8 cellular contexts compared by ENCODE assay signal in genomic region chr1:61050541-61051454, GRCh38. TPM values are rescaled to one million over a fixed set of nuclear protein-coding genes. Genes with fewer than 3 reads are reported as not detected.
DNase-seq lines count a peak whose midpoint lies in the region; ATAC-seq and TF ChIP-seq lines count a peak whose summit lies in the region.

No MANE protein-coding gene starts in this region.

- H3K27me3 ChIP-seq in iPS-20b (ENCODE audit: insufficient read depth, low read length) = peaks cover 56% of the 10 kb centered on the region
- no peaks in the 10 kb centered on the region for H3K27me3 ChIP-seq in gastrocnemius medialis

- peak overlapping the region; percentile 87 to 98 (median 90) for H3K4me3 Mint-ChIP-seq in brain

- peak overlapping the region; percentile 77 to 97 (median 92) for H3K27ac Mint-ChIP-seq in brain

- in situ Hi-C loops in gastrocnemius medialis (cut with MboI; ENCODE audit: low sequenced_read_pairs in 4 of 4) = loop anchor here (5.0 to 25.0 kb wide), 5 partner anchors 187 to 294 kb away; no protein-coding TSS in a partner anchor

- peaks cover 46% of the 10 kb centered on the region for H3K27me3 Mint-ChIP-seq in brain

- TF ChIP-seq POLR2A in gastrocnemius medialis (IDR thresholded peaks at IDR 0.05) = peak; percentile 3 to 63

- no peaks in the 10 kb centered on the region for H3K36me3 Mint-ChIP-seq in brain

- no peaks in the 10 kb centered on the region for H3K9me3 Mint-ChIP-seq in brain

- H3K4me3 ChIP-seq in iPS-20b (ENCODE audit: low read length) (peak overlapping the region; percentile 73), gastrocnemius medialis (peak overlapping the region; percentile 75 to 99 (median 96))

- H3K9ac ChIP-seq in iPS-20b (ENCODE audit: low read depth, low read length) = no peak overlapping the region

- ATAC-seq in gastrocnemius medialis = peak; percentile 57 to 59
- no peak for ATAC-seq in GM21526 (IDR thresholded peaks at IDR 0.05; ENCODE audit: low FRiP score, unreplicated experiment)

- TF ChIP-seq CTCF in brain (conservative IDR thresholded peaks at IDR 0.05) (no peak), gastrocnemius medialis (IDR thresholded peaks at IDR 0.05 in 4 of 5, conservative IDR thresholded peaks at IDR 0.05 in 1 of 5) (no peak)

- peaks cover 31% of the 10 kb centered on the region for H3K4me1 ChIP-seq in iPS-20b (ENCODE audit: insufficient read depth, low read length)
- peaks cover 25 to 36% of the 10 kb centered on the region in 2 donors for H3K4me1 ChIP-seq in gastrocnemius medialis

- H3K9me3 ChIP-seq in iPS-20b (ENCODE audit: insufficient read depth, low read depth, low read length) (no peaks in the 10 kb centered on the region), gastrocnemius medialis (no peaks in the 10 kb centered on the region)

- H3K4me1 Mint-ChIP-seq in brain = peaks cover 50% of the 10 kb centered on the region

- H3K27ac ChIP-seq in iPS-20b (ENCODE audit: low read length) = no peak overlapping the region
- peak overlapping the region; percentile 92 to 100 (median 96) for H3K27ac ChIP-seq in gastrocnemius medialis

- H3K36me3 ChIP-seq in iPS-20b (ENCODE audit: insufficient read depth, low read depth, low read length) (no peaks in the 10 kb centered on the region), gastrocnemius medialis (no peaks in the 10 kb centered on the region)

- DNase-seq in NCI-H82 (lab: John Stamatoyannopoulos, UW) (peak; percentile 67), NCI-H82 treated with DMSO at 0.1 percent for 48 hours (lab: John Stamatoyannopoulos, UW; ENCODE audit: unreplicated experiment) (no peak), KG1 (lab: John Stamatoyannopoulos, UW) (peak; percentile 9), gastrocnemius medialis (peak in 1 of 2 donors; percentile 57)
- no peak for DNase-seq in activated CD4-positive, alpha-beta T cell treated with anti-CD3 and anti-CD28 coated beads, Interleukin-2, amount 50 U/mL, for 1 hour

- intact Hi-C loops in gastrocnemius medialis (cut with DNase I; ENCODE audit: low total_unique reads) = loop anchor here (1.0 to 5.0 kb wide), 6 partner anchors 70 to 677 kb away; partner anchors contain the start of gene TM2D1

RNA-seq across cellular contexts. Expression of gene NFIA, which starts 31.6 kb away (rescaled TPM):
- 4.1 TPM for polyA plus RNA-seq in brain (ENCODE audit: insufficient read depth, low read depth, low replicate concordance)
- 10 to 100 TPM; 12.9 to 27.0 (median 26.6) TPM for total RNA-seq in gastrocnemius medialis

Comparison
In these comparisons a context has a peak if more than half of its experiments do, and no peak if none do; other contexts are left out.
1. DNase-seq: peak in NCI-H82 (single experiment) and KG1 (single experiment); none in NCI-H82 treated with DMSO at 0.1 percent for 48 hours (single experiment) and activated CD4-positive, alpha-beta T cell treated with anti-CD3 and anti-CD28 coated beads, Interleukin-2, amount 50 U/mL, for 1 hour (single experiment).